Comparison of ENCODE assay signal across 3 cellular contexts in the genomic region with DNA sequence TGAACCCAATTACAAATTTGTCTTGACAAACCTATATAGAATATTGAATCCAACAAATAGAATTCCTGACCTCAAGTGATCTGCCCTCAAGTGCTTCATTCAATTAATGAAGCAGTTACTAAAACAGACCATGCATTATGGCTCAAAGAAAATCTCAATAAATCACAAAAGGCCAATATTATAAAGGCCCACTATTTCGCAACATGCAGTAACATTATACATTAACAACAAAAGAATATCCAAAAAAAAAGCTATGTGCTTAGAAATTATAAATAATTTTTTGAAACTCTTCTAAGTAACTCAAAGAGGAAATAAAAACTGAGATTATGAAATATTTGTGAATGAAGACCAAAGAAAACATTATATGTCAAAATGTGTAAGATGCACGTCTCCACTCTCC.
TF ChIP-seq lines count a peak whose summit lies in the region.

No MANE protein-coding gene starts in this region.

TF ChIP-seq in HCT116, 20 proteins besides CTCF, POLR2A, EP300 and RAD21:
- TF ChIP-seq ZFX (IDR thresholded peaks at IDR 0.05): no peak
- no peak for TF ChIP-seq SP1 (IDR thresholded peaks at IDR 0.05; ENCODE audit: low read depth)
- TF ChIP-seq YY1 (IDR thresholded peaks at IDR 0.05; ENCODE audit: extremely low read depth, insufficient replicate concordance, low read depth, low read length): no peak
- TF ChIP-seq SRF (IDR thresholded peaks at IDR 0.05; ENCODE audit: low read depth): no peak
- no peak for TF ChIP-seq FOSL1 (IDR thresholded peaks at IDR 0.05; ENCODE audit: low read depth)
- TF ChIP-seq POLR2AphosphoS5 (IDR thresholded peaks at IDR 0.05; ENCODE audit: low read depth, low read length): no peak
- TF ChIP-seq TCF7L2 (IDR thresholded peaks at IDR 0.05; ENCODE audit: borderline replicate concordance, extremely low read depth, insufficient read depth, insufficient read length): no peak
- no peak for TF ChIP-seq MAX (IDR thresholded peaks at IDR 0.05)
- TF ChIP-seq JUND (IDR thresholded peaks at IDR 0.05): no peak
- TF ChIP-seq, protein P1, sequence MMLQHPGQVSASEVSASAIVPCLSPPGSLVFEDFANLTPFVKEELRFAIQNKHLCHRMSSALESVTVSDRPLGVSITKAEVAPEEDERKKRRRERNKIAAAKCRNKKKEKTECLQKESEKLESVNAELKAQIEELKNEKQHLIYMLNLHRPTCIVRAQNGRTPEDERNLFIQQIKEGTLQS (IDR thresholded peaks at IDR 0.05): no peak
- TF ChIP-seq ZNF274 (IDR thresholded peaks at IDR 0.05; ENCODE audit: low read depth, low read length): no peak
- no peak for TF ChIP-seq EGR1 (IDR thresholded peaks at IDR 0.05; ENCODE audit: low read depth)
- no peak for TF ChIP-seq EZH2 (IDR thresholded peaks at IDR 0.05)
- TF ChIP-seq SIN3A (IDR thresholded peaks at IDR 0.05; ENCODE audit: low read depth): no peak
- no peak for TF ChIP-seq CBX3 (IDR thresholded peaks at IDR 0.05; ENCODE audit: low read depth)
- TF ChIP-seq CEBPB (IDR thresholded peaks at IDR 0.05; ENCODE audit: low read depth): no peak
TF ChIP-seq in HCT116: peak in this region for 0.

TF ChIP-seq in IMR-90, 13 proteins besides CTCF, POLR2A, EP300 and RAD21:
- TF ChIP-seq MAZ (IDR thresholded peaks at IDR 0.05; ENCODE audit: borderline replicate concordance, low read depth, low read length): no peak
- TF ChIP-seq RFX5 (IDR thresholded peaks at IDR 0.05; ENCODE audit: low read depth, low read length): no peak
- TF ChIP-seq CEBPB (IDR thresholded peaks at IDR 0.05; ENCODE audit: low read depth, low read length): peak; percentile 80
- TF ChIP-seq, protein P2, sequence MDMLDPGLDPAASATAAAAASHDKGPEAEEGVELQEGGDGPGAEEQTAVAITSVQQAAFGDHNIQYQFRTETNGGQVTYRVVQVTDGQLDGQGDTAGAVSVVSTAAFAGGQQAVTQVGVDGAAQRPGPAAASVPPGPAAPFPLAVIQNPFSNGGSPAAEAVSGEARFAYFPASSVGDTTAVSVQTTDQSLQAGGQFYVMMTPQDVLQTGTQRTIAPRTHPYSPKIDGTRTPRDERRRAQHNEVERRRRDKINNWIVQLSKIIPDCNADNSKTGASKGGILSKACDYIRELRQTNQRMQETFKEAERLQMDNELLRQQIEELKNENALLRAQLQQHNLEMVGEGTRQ (IDR thresholded peaks at IDR 0.05; ENCODE audit: low read depth, low read length): no peak

TF ChIP-seq in H1, 55 proteins besides CTCF, POLR2A, EP300 and RAD21:
- TF ChIP-seq SRF (IDR thresholded peaks at IDR 0.05; ENCODE audit: low read depth, low read length) (no peak), CEBPB (IDR thresholded peaks at IDR 0.05; ENCODE audit: low read depth, low read length) (peak; percentile 71; the same call in 1 of the 2 replicates)
